13 cellular contexts compared by ENCODE assay signal in genomic region chr7:150479023-150479716, GRCh38. TPM values are rescaled to one million over a fixed set of nuclear protein-coding genes. Genes with fewer than 3 reads are reported as not detected.
A peak's percentile ranks its signal among the peaks of the same experiment; 100 is the strongest.
DNase-seq lines count a peak whose midpoint lies in the region; ATAC-seq and TF ChIP-seq lines count a peak whose summit lies in the region.
"Had no signal": no experiment of that assay in that cellular context is flagged by ENCODE, and none has a peak within 500 bp of the region (broad histone marks: within the 10 kb centered on the region; RNA-seq: fewer than 3 reads in every experiment).

No MANE protein-coding gene starts in this region.

- peak overlapping the region; percentile 89 for H3K27ac Mint-ChIP-seq in activated CD8-positive, alpha-beta T cell treated with anti-CD3 and anti-CD28 coated beads for 36 hours
- H3K27ac Mint-ChIP-seq: mesothelial cell of epicardium had no signal

- H3K36me3 ChIP-seq in left ventricle myocardium inferior (peaks cover 31% of the 10 kb centered on the region), transverse colon (no peaks in the 10 kb centered on the region)
- H3K36me3 ChIP-seq: thyroid gland had no signal

- H3K4me1 ChIP-seq in left ventricle myocardium inferior (peaks cover 62% of the 10 kb centered on the region), transverse colon (no peaks in the 10 kb centered on the region)

- CTCF ChIA-PET in activated CD8-positive, alpha-beta T cell treated with anti-CD3 and anti-CD28 coated beads for 36 hours (lab: Charles Lee): interaction anchor here (1.3 to 2.1 kb wide), 3 partner anchors 14 to 32 kb away, joined by 4 to 5 read pairs (median 4); no protein-coding TSS in a partner anchor

- peaks cover 88% of the 10 kb centered on the region for H3K4me1 Mint-ChIP-seq in activated CD8-positive, alpha-beta T cell treated with anti-CD3 and anti-CD28 coated beads for 36 hours (ENCODE audit: low read depth)
- H3K4me1 Mint-ChIP-seq: mesothelial cell of epicardium had no signal

- no peaks in the 10 kb centered on the region for H3K27me3 Mint-ChIP-seq in activated CD8-positive, alpha-beta T cell treated with anti-CD3 and anti-CD28 coated beads for 36 hours

- TF ChIP-seq EP300 in transverse colon (IDR thresholded peaks at IDR 0.05; ENCODE audit: low read depth): no peak

- in situ Hi-C loops in transverse colon (cut with MboI; ENCODE audit: low pct_ligation_motif_present in 1 of 4, low pct_unique_long_range_greater_than_20kb in 1 of 4, low sequenced_read_pairs in 3 of 4): no loop called here

- 61 to 68% methylated on average over 3 of the region's 3 CpGs for WGBS in transverse colon (ENCODE audit: low coverage in 1 of 2), 2 donors

- peak overlapping the region; percentile 84 for H3K27ac ChIP-seq in left ventricle myocardium inferior (replicated peaks)
- H3K27ac ChIP-seq in transverse colon: peak overlapping the region; percentile 10 to 68 (median 52)

- H3K4me3 ChIP-seq in left ventricle myocardium inferior (no peak overlapping the region), transverse colon (no peak overlapping the region)
- H3K4me3 ChIP-seq: thyroid gland had no signal

- peaks cover 52% of the 10 kb centered on the region for H3K36me3 Mint-ChIP-seq in activated CD8-positive, alpha-beta T cell treated with anti-CD3 and anti-CD28 coated beads for 36 hours (ENCODE audit: low read depth)
- H3K36me3 Mint-ChIP-seq: mesothelial cell of epicardium had no signal

- peak; percentile 37 for DNase-seq in stimulated activated CD4-positive, alpha-beta T cell treated with anti-CD3 and anti-CD28 coated beads, Interleukin-2, amount 100 ng/mL, for 4 hours (ENCODE audit: low read depth)
- no peak for DNase-seq in stimulated activated CD4-positive, alpha-beta T cell treated with anti-CD3 and anti-CD28 coated beads, Interleukin-2, amount 100 ng/mL, for 48 hours
- DNase-seq in activated CD8-positive, alpha-beta T cell treated with anti-CD3 and anti-CD28 coated beads for 36 hours: peak; percentile 30
- DNase-seq in left ventricle myocardium inferior (no peak), transverse colon (no peak)
- DNase-seq: C1 segment of cervical spinal cord, IMR-90, NCI-H1105 treated with DMSO at 0.1 percent for 48 hours, thyroid gland had no signal

- TF ChIP-seq CTCF in activated CD8-positive, alpha-beta T cell treated with anti-CD3 and anti-CD28 coated beads for 36 hours (IDR thresholded peaks at IDR 0.05): no peak
- no peak for TF ChIP-seq CTCF in left ventricle myocardium inferior (IDR thresholded peaks at IDR 0.05; ENCODE audit: borderline replicate concordance)
- no peak for TF ChIP-seq CTCF in transverse colon (IDR thresholded peaks at IDR 0.05)

- peaks cover 6% of the 10 kb centered on the region for H3K9me3 Mint-ChIP-seq in activated CD8-positive, alpha-beta T cell treated with anti-CD3 and anti-CD28 coated beads for 36 hours

- intact Hi-C loops in activated CD8-positive, alpha-beta T cell treated with anti-CD3 and anti-CD28 coated beads for 36 hours (cut with micrococcal nuclease): loop anchor here (5.0 kb wide), 1 partner anchor 33 kb away; the partner anchor contains the start of gene GIMAP7
- intact Hi-C loops in left ventricle myocardium inferior (cut with micrococcal nuclease) (no loop called here), transverse colon (cut with DNase I; ENCODE audit: low total_unique reads) (no loop called here)

- H3K4me3 Mint-ChIP-seq in activated CD8-positive, alpha-beta T cell treated with anti-CD3 and anti-CD28 coated beads for 36 hours: no peak overlapping the region
- H3K4me3 Mint-ChIP-seq: mesothelial cell of epicardium had no signal

- no peaks in the 10 kb centered on the region for H3K9me3 ChIP-seq in left ventricle myocardium inferior (replicated peaks)
- no peaks in the 10 kb centered on the region for H3K9me3 ChIP-seq in transverse colon
- H3K9me3 ChIP-seq: thyroid gland had no signal

- no peak for TF ChIP-seq POLR2A in transverse colon (IDR thresholded peaks at IDR 0.05)

- ATAC-seq in activated CD8-positive, alpha-beta T cell treated with anti-CD3 and anti-CD28 coated beads for 36 hours: peak; percentile 25
- ATAC-seq in GM18520 (IDR thresholded peaks at IDR 0.05; ENCODE audit: unreplicated experiment) (no peak), GM19035 (IDR thresholded peaks at IDR 0.05; ENCODE audit: unreplicated experiment) (no peak), HG02970 (IDR thresholded peaks at IDR 0.05; ENCODE audit: low FRiP score, unreplicated experiment) (no peak)

- H3K27me3 ChIP-seq in left ventricle myocardium inferior (ENCODE audit: low read depth) (no peaks in the 10 kb centered on the region), transverse colon (no peaks in the 10 kb centered on the region)
- H3K27me3 ChIP-seq: thyroid gland had no signal

- POLR2A ChIA-PET in activated CD8-positive, alpha-beta T cell treated with anti-CD3 and anti-CD28 coated beads for 36 hours (lab: Charles Lee): interaction anchor here (1.0 to 7.9 kb wide), 4 partner anchors 27 to 259 kb away, joined by 3 to 65 read pairs (median 4); partner anchors contain the start of gene GIMAP8

RNA-seq across cellular contexts. Expression of gene GIMAP8, which starts 28.7 kb away (rescaled TPM):
- 1 to 10 TPM; 8.6 to 8.7 TPM for total RNA-seq in activated CD8-positive, alpha-beta T cell treated with anti-CD3 and anti-CD28 coated beads for 36 hours
- 11.0 TPM for total RNA-seq in left ventricle myocardium inferior
- 1 to 10 TPM; 1.5 to 4.3 (median 2.9) TPM for total RNA-seq in transverse colon
- total RNA-seq: IMR-90, mesothelial cell of epicardium had no signal

RNA-seq across cellular contexts. Expression of gene GIMAP7, which starts 35.5 kb away (rescaled TPM):
- 10 to 100 TPM; 29.0 to 29.5 TPM for total RNA-seq in activated CD8-positive, alpha-beta T cell treated with anti-CD3 and anti-CD28 coated beads for 36 hours
- total RNA-seq in left ventricle myocardium inferior (16.8 TPM), transverse colon (10 to 100 TPM in 1 of 4 donors, 1 to 10 TPM in 2, under 1 TPM in 1; 1.00 to 11.9 (median 6.1) TPM)
- total RNA-seq: IMR-90, mesothelial cell of epicardium had no signal

Comparison
In these comparisons a context has a peak if more than half of its experiments do, and no peak if none do; other contexts are left out.
1. DNase-seq: peak in stimulated activated CD4-positive, alpha-beta T cell treated with anti-CD3 and anti-CD28 coated beads, Interleukin-2, amount 100 ng/mL, for 4 hours (single experiment) and activated CD8-positive, alpha-beta T cell treated with anti-CD3 and anti-CD28 coated beads for 36 hours (single experiment); none in stimulated activated CD4-positive, alpha-beta T cell treated with anti-CD3 and anti-CD28 coated beads, Interleukin-2, amount 100 ng/mL, for 48 hours (0 of 2), left ventricle myocardium inferior (single experiment) and transverse colon (single experiment).